ENCODE assay signal across 29 cellular contexts in the genomic region with DNA sequence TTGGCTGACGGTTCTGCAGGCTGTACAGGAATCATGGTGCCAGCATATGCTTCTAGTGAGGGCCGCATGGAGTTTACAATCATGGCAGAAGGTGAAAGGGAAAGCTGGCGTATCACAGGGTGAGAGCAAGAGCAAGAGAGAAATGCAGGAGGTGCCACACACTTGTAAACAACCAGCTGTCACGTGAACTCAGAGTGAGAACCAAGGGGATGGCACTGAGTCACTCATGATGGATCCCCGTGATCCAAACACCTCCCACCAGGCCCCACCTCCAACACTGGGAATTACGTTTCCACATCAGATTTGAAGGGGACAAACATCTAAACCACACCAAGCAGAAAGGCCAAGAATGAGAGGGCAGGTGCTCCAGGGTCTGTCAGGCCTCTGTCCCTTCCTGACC.
DNase-seq lines count a peak whose midpoint lies in the region; ATAC-seq, FAIRE-seq and TF ChIP-seq lines count a peak whose summit lies in the region.
"Had no signal": no experiment of that assay in that cellular context is flagged by ENCODE, and none has a peak within 500 bp of the region (broad histone marks: within the 10 kb centered on the region; RNA-seq: fewer than 3 reads in every experiment).

No MANE protein-coding gene starts in this region.

- ATAC-seq in stimulated activated naive CD8-positive, alpha-beta T cell treated with anti-CD3 and anti-CD28 coated beads, Interleukin-15, Interleukin-2, amounts not matched to agents 100 U/mL and 50 U/mL, for 24 hours: no peak
- no peak for ATAC-seq in activated T-cell treated with anti-CD3 and anti-CD28 coated beads, Interleukin-2, amount 50 U/mL, for 4 hours
- ATAC-seq in foreskin keratinocyte: no peak
- no peak for ATAC-seq in HG03565 (IDR thresholded peaks at IDR 0.05; ENCODE audit: unreplicated experiment)
- ATAC-seq: Right ventricle myocardium inferior, T-cell had no signal

- H2AFZ ChIP-seq in astrocyte (ENCODE audit: low read depth, low read length): no peak overlapping the region

- H3K27ac ChIP-seq in breast epithelium (no peak overlapping the region), astrocyte (ENCODE audit: low read depth, low read length) (peak overlapping the region; percentile 77), foreskin keratinocyte (no peak overlapping the region)
- H3K27ac ChIP-seq: BLaER1 treated with 17β-estradiol and CSF1 and Interleukin-3, amounts not matched to agents 10 nM and 100 nM; Peyer's patch; SJCRH30 had no signal

- no peaks in the 10 kb centered on the region for H3K36me3 ChIP-seq in breast epithelium
- no peaks in the 10 kb centered on the region for H3K36me3 ChIP-seq in astrocyte (ENCODE audit: insufficient read depth, low read length)
- H3K36me3 ChIP-seq: BLaER1 treated with 17β-estradiol and CSF1 and Interleukin-3, amounts not matched to agents 10 nM and 100 nM; Peyer's patch; SJCRH30 had no signal

- no peak for FAIRE-seq in astrocyte (lab: Jason Lieb, UNC)
- FAIRE-seq: D721Med, G401.6, GM19239 had no signal

- peaks cover 7% of the 10 kb centered on the region for H3K36me3 Mint-ChIP-seq in MCF 10A (ENCODE audit: insufficient read depth, unreplicated experiment)
- no peaks in the 10 kb centered on the region for H3K36me3 Mint-ChIP-seq in astrocyte (ENCODE audit: low read depth, unreplicated experiment)
- no peaks in the 10 kb centered on the region for H3K36me3 Mint-ChIP-seq in activated T-cell treated with anti-CD3 and anti-CD28 coated beads, Interleukin-2, amount 50 U/mL, for 4 hours (ENCODE audit: insufficient read depth)
- H3K36me3 Mint-ChIP-seq: T-cell had no signal

- H3K4me2 ChIP-seq in astrocyte (ENCODE audit: low read length): no peak overlapping the region
- H3K4me2 ChIP-seq: BLaER1 treated with 17β-estradiol and CSF1 and Interleukin-3, amounts not matched to agents 10 nM and 100 nM had no signal

- no peaks in the 10 kb centered on the region for H4K20me1 ChIP-seq in astrocyte (ENCODE audit: insufficient read depth, low read length)
- H4K20me1 ChIP-seq: BLaER1 treated with 17β-estradiol and CSF1 and Interleukin-3, amounts not matched to agents 10 nM and 100 nM had no signal

- no TSS peak for BruUV-seq in MCF 10A (replicated peaks; lab: Mats Ljungman, UMichigan)

- no peaks in the 10 kb centered on the region for H3K27me3 Mint-ChIP-seq in MCF 10A (ENCODE audit: insufficient read depth, unreplicated experiment)
- no peaks in the 10 kb centered on the region for H3K27me3 Mint-ChIP-seq in astrocyte (ENCODE audit: low read depth, unreplicated experiment)
- H3K27me3 Mint-ChIP-seq in activated T-cell treated with anti-CD3 and anti-CD28 coated beads, Interleukin-2, amount 50 U/mL, for 4 hours (ENCODE audit: low read depth): peaks cover 7% of the 10 kb centered on the region

- no peaks in the 10 kb centered on the region for H3K79me2 ChIP-seq in astrocyte (ENCODE audit: insufficient read depth, low read length)

- H3K27me3 ChIP-seq in breast epithelium (no peaks in the 10 kb centered on the region), astrocyte (ENCODE audit: insufficient read depth, low read length) (no peaks in the 10 kb centered on the region), foreskin keratinocyte (no peaks in the 10 kb centered on the region)
- H3K27me3 ChIP-seq: BLaER1 treated with 17β-estradiol and CSF1 and Interleukin-3, amounts not matched to agents 10 nM and 100 nM; Peyer's patch; SJCRH30 had no signal

- H3K27ac Mint-ChIP-seq in MCF 10A (ENCODE audit: low read depth, unreplicated experiment) (peak overlapping the region; percentile 63), astrocyte (ENCODE audit: unreplicated experiment) (no peak overlapping the region)
- H3K27ac Mint-ChIP-seq: CD4-positive, alpha-beta T cell; T-cell had no signal

- CTCF ChIA-PET in MCF 10A (lab: Yijun Ruan, JAX): interaction anchor here (0.8 to 1.2 kb wide), 2 partner anchors 106 to 127 kb away, joined by 3 read pairs; no protein-coding TSS in a partner anchor

- TF ChIP-seq POLR2A in breast epithelium (IDR thresholded peaks at IDR 0.05): no peak

- H3K9me3 Mint-ChIP-seq in MCF 10A (ENCODE audit: unreplicated experiment) (no peaks in the 10 kb centered on the region), astrocyte (ENCODE audit: unreplicated experiment) (peaks cover 1% of the 10 kb centered on the region)
- no peaks in the 10 kb centered on the region for H3K9me3 Mint-ChIP-seq in activated T-cell treated with anti-CD3 and anti-CD28 coated beads, Interleukin-2, amount 50 U/mL, for 4 hours
- H3K9me3 Mint-ChIP-seq: T-cell had no signal

- TF ChIP-seq CTCF in MCF 10A (IDR thresholded peaks at IDR 0.05; ENCODE audit: unreplicated experiment) (no peak), breast epithelium (IDR thresholded peaks at IDR 0.05) (no peak), astrocyte (IDR thresholded peaks at IDR 0.05; ENCODE audit: insufficient read depth, low read depth, low read length) (no peak), foreskin keratinocyte (conservative IDR thresholded peaks at IDR 0.05) (no peak)

- peak overlapping the region; percentile 51 for H3K9ac ChIP-seq in astrocyte (ENCODE audit: low read length)
- H3K9ac ChIP-seq: BLaER1 treated with 17β-estradiol and CSF1 and Interleukin-3, amounts not matched to agents 10 nM and 100 nM had no signal

- POLR2A ChIA-PET in MCF 10A (lab: Yijun Ruan, JAX): interaction anchor here (1.2 to 1.6 kb wide), 3 partner anchors 11 to 131 kb away, joined by 3 to 9 read pairs (median 4); no protein-coding TSS in a partner anchor

- H3K4me1 ChIP-seq in breast epithelium (no peaks in the 10 kb centered on the region), astrocyte (ENCODE audit: insufficient read depth, low read length) (peaks cover 19% of the 10 kb centered on the region), foreskin keratinocyte (peaks cover 8% of the 10 kb centered on the region)
- H3K4me1 ChIP-seq: Peyer's patch had no signal

- intact Hi-C loops in MCF 10A (cut with micrococcal nuclease) (no loop called here), breast epithelium (cut with DNase I; ENCODE audit: low total_unique reads) (no loop called here)

- H3K4me1 Mint-ChIP-seq in MCF 10A (ENCODE audit: insufficient read depth, unreplicated experiment): peaks cover 26% of the 10 kb centered on the region
- H3K4me1 Mint-ChIP-seq in astrocyte (ENCODE audit: low read depth, unreplicated experiment): peaks cover 17% of the 10 kb centered on the region
- H3K4me1 Mint-ChIP-seq in activated T-cell treated with anti-CD3 and anti-CD28 coated beads, Interleukin-2, amount 50 U/mL, for 4 hours (ENCODE audit: low read depth): no peaks in the 10 kb centered on the region
- H3K4me1 Mint-ChIP-seq: T-cell had no signal

- H3K9me3 ChIP-seq in breast epithelium (no peaks in the 10 kb centered on the region), astrocyte (ENCODE audit: insufficient read depth, low read depth, low read length) (no peaks in the 10 kb centered on the region)
- H3K9me3 ChIP-seq: BLaER1 treated with 17β-estradiol and CSF1 and Interleukin-3, amounts not matched to agents 10 nM and 100 nM; Peyer's patch; SJCRH30 had no signal

- H3K4me3 ChIP-seq in breast epithelium: no peak overlapping the region
- no peak overlapping the region for H3K4me3 ChIP-seq in astrocyte (ENCODE audit: insufficient read depth, low read depth, low read length)
- H3K4me3 ChIP-seq: BLaER1 treated with 17β-estradiol and CSF1 and Interleukin-3, amounts not matched to agents 10 nM and 100 nM; Peyer's patch; SJCRH30 had no signal

- H3K4me3 Mint-ChIP-seq in MCF 10A (ENCODE audit: unreplicated experiment): no peak overlapping the region
- no peak overlapping the region for H3K4me3 Mint-ChIP-seq in astrocyte (ENCODE audit: unreplicated experiment)
- H3K4me3 Mint-ChIP-seq in activated T-cell treated with anti-CD3 and anti-CD28 coated beads, Interleukin-2, amount 50 U/mL, for 4 hours: no peak overlapping the region
- H3K4me3 Mint-ChIP-seq: CD4-positive, alpha-beta T cell; T-cell had no signal

- DNase-seq in MCF 10A (ENCODE audit: unreplicated experiment): peak; percentile 24
- DNase-seq in breast epithelium (ENCODE audit: low spot score in 2 of 2): no peak
- DNase-seq in M059J (ENCODE audit: low read depth): peak; percentile 58
- DNase-seq in astrocyte (ENCODE audit: low read depth): no peak
- DNase-seq in stimulated activated naive CD8-positive, alpha-beta T cell treated with anti-CD3 and anti-CD28 coated beads, Interleukin-15, Interleukin-2, amounts not matched to agents 100 U/mL and 50 U/mL, for 24 hours: no peak
- DNase-seq in activated T-cell treated with anti-CD3 and anti-CD28 coated beads, Interleukin-2, amount 50 U/mL, for 4 hours: no peak
- DNase-seq in foreskin keratinocyte: no peak
- DNase-seq: 8988T; AML-193; CD4-positive, alpha-beta T cell; H7; KG1; NCI-H1092; NCI-H1436; NCI-H187; NCI-H2081 treated with DMSO at 0.1 percent for 48 hours; NCI-H2171; NCI-H226; NCI-H510A; NCI-H69; Peyer's patch; T-cell had no signal

Comparison
In these comparisons a context has a peak if more than half of its experiments do, and no peak if none do; other contexts are left out.
1. DNase-seq: peak in MCF 10A (single experiment) and M059J (single experiment); none in breast epithelium (0 of 2), astrocyte (single experiment), stimulated activated naive CD8-positive, alpha-beta T cell treated with anti-CD3 and anti-CD28 coated beads, Interleukin-15, Interleukin-2, amounts not matched to agents 100 U/mL and 50 U/mL, for 24 hours (single experiment), activated T-cell treated with anti-CD3 and anti-CD28 coated beads, Interleukin-2, amount 50 U/mL, for 4 hours (single experiment) and foreskin keratinocyte (0 of 2).